ENCODE assay signal across 7 cellular contexts in the genomic region with DNA sequence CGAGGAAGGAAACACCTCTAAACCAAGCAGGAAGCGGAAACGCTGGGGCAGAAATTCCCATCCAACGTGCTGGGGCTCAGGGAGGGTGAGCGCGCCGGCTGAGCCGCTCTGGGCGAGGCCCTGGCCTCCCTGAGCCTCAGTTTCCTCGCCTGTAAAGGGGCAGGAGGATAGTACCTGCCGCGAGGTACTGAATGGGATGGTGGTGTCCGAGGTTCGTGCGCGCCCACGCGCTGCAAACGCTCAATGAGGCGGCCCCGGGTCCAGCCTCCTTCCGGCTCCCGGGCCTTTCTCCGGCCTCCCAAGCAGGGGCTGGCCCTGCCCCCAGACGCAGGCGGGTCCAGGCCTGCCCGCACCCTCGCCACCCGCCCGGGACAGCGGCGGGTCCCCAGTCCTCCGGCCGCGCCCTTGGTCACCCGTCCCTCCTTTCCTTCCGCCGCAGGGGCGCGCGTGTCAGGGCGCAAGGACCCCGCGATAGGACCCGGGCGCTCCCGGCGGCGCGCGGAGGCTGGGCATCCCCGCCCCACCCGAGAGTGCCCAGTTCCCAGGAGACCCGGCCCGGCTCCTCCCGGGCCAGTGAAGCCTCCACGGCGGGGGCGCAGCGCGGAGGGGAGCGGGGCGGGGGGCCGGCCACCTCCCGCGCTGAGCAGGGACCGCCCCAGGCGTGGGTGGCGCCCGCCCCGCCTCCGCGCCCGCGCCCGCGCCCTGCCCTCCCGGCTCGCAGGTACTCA. TPM values are rescaled to one million over a fixed set of nuclear protein-coding genes. Genes with fewer than 3 reads are reported as not detected.
DNase-seq lines count a peak whose midpoint lies in the region; ATAC-seq, FAIRE-seq and TF ChIP-seq lines count a peak whose summit lies in the region.

No MANE protein-coding gene starts in this region.

- H3K79me2 ChIP-seq in GM23248 (ENCODE audit: insufficient read depth) (no peaks in the 10 kb centered on the region), K562 (ENCODE audit: control insufficient read depth, insufficient read depth, low read length) (no peaks in the 10 kb centered on the region)

- TF ChIP-seq CTCF in K562 (IDR thresholded peaks at IDR 0.05 in 2 of 3, conservative IDR thresholded peaks at IDR 0.05 in 1 of 3; ENCODE audit: insufficient read depth in 2 of 3, low read depth in 1 of 3, low read length in 3 of 3) (no peak), kidney (IDR thresholded peaks at IDR 0.05; ENCODE audit: borderline replicate concordance, extremely low read depth, insufficient read depth) (no peak)

- H3K4me2 ChIP-seq in GM23248 (ENCODE audit: unreplicated experiment) = peak overlapping the region; percentile 77
- H3K4me2 ChIP-seq in K562 (ENCODE audit: insufficient read depth, low read length) = peak overlapping the region; percentile 49

- H3K36me3 ChIP-seq in GM23248 (ENCODE audit: low read depth) = no peaks in the 10 kb centered on the region
- no peaks in the 10 kb centered on the region for H3K36me3 ChIP-seq in K562 (ENCODE audit: control insufficient read depth, insufficient read depth, low read length)
- no peaks in the 10 kb centered on the region for H3K36me3 ChIP-seq in kidney (ENCODE audit: control insufficient read depth in 1 of 2, insufficient read depth in 2 of 2, low read length in 2 of 2)

- no peak for TF ChIP-seq RAD21 in K562 (CRISPR knock-in tag; conservative IDR thresholded peaks at IDR 0.05 in 1 of 2, IDR thresholded peaks at IDR 0.05 in 1 of 2)

- peak; percentile 60 for TF ChIP-seq POLR2A in K562 (conservative IDR thresholded peaks at IDR 0.05)

- DNase-seq in GM23248 (peak; percentile 49), NOMO-1 treated with dmso at 0.1 percent for 144 hours (lab: John Stamatoyannopoulos, UW; ENCODE audit: unreplicated experiment) (peak; percentile 18), K562 (ENCODE audit: extremely low read depth in 1 of 4, low spot score in 3 of 4) (peak in 2 of 4 experiments; percentile 41 to 65), kidney (peak; percentile 76), occipital lobe (lab: John Stamatoyannopoulos, UW) (no peak)
- peak; percentile 16 to 26 for DNase-seq in stimulated activated CD4-positive, alpha-beta T cell treated with anti-CD3 and anti-CD28 coated beads, Interleukin-2, amount 100 ng/mL, for 48 hours

- CTCF ChIA-PET in K562 (lab: Yijun Ruan, JAX; ENCODE audit: low intra/inter-chr PET ratio) = no interaction called here

- no TSS peak for BruUV-seq in K562 (replicated peaks; lab: Mats Ljungman, UMichigan)

- no peaks in the 10 kb centered on the region for H3K9me3 ChIP-seq in GM23248 (ENCODE audit: low read depth)
- H3K9me3 ChIP-seq in K562 (replicated peaks; ENCODE audit: control insufficient read depth, insufficient read depth, low read depth, low read length) = no peaks in the 10 kb centered on the region
- no peaks in the 10 kb centered on the region for H3K9me3 ChIP-seq in kidney (ENCODE audit: control insufficient read depth in 1 of 2, low read length in 2 of 2)

- H3K4me1 ChIP-seq in GM23248 (ENCODE audit: insufficient read depth) = no peaks in the 10 kb centered on the region
- H3K4me1 ChIP-seq in K562 (replicated peaks in 1 of 2; ENCODE audit: control insufficient read depth in 2 of 2, insufficient read depth in 2 of 2, low read length in 2 of 2) = peaks cover 3 to 24% of the 10 kb centered on the region in 2 experiments; a peak in 3 of 5 replicates
- H3K4me1 ChIP-seq in kidney (ENCODE audit: control insufficient read depth in 1 of 2, insufficient read depth in 1 of 2, low read depth in 1 of 2, low read length in 2 of 2) = peaks cover 0 to 7% of the 10 kb centered on the region in 2 donors

- H3K27me3 ChIP-seq in GM23248 (replicated peaks; ENCODE audit: insufficient read depth) = peaks cover 17% of the 10 kb centered on the region
- peaks cover 7 to 54% of the 10 kb centered on the region in 2 experiments; a peak in 4 of 5 replicates for H3K27me3 ChIP-seq in K562 (ENCODE audit: control insufficient read depth in 2 of 2, insufficient read depth in 2 of 2, low read length in 2 of 2)

- POLR2A ChIA-PET in K562 (lab: Yijun Ruan, JAX) = no interaction called here

- no peak for FAIRE-seq in K562 (lab: Jason Lieb, UNC)
- FAIRE-seq in kidney (lab: Jason Lieb, UNC) = no peak

- no peaks in the 10 kb centered on the region for H3K9me1 ChIP-seq in K562 (ENCODE audit: control insufficient read depth, insufficient read depth, low read length)

- H3K9me2 ChIP-seq in GM23248 (ENCODE audit: insufficient read depth) = no peaks in the 10 kb centered on the region

- ATAC-seq in K562 = peak; percentile 70
- ATAC-seq in HG02763 (IDR thresholded peaks at IDR 0.05; ENCODE audit: unreplicated experiment) = no peak

- H2AFZ ChIP-seq in GM23248 = peak overlapping the region; percentile 75
- H2AFZ ChIP-seq in K562 (ENCODE audit: low read depth, low read length) = peak overlapping the region; percentile 55

- H3F3A ChIP-seq in GM23248 (ENCODE audit: insufficient read depth) = no peaks in the 10 kb centered on the region

- H3K27ac ChIP-seq in GM23248 = no peak overlapping the region
- H3K27ac ChIP-seq in K562 (ENCODE audit: extremely low read depth, low read depth, low read length) = no peak overlapping the region; the same call in 2 of the 3 replicates
- no peak overlapping the region for H3K27ac ChIP-seq in kidney (ENCODE audit: low read depth in 2 of 2, low read length in 2 of 2)

- in situ Hi-C loops in GM23248 (cut with MboI) (no loop called here), K562 (cut with MboI) (no loop called here)

- H3K4me3 ChIP-seq in GM23248 (peak overlapping the region; percentile 69), K562 (peak overlapping the region; percentile 36), kidney (ENCODE audit: low read length in 2 of 2) (peak overlapping the region in 1 of 2 donors; percentile 44)

- intact Hi-C loops in K562 (cut with micrococcal nuclease) = no loop called here
- intact Hi-C loops in kidney (cut with DNase I) = no loop called here

- H3K9ac ChIP-seq in GM23248 = peak overlapping the region; percentile 49; the same call in 1 of the 2 replicates
- H3K9ac ChIP-seq in K562 (ENCODE audit: insufficient read depth in 1 of 2, low read depth in 2 of 2, low read length in 2 of 2) = peak overlapping the region in 1 of 2 experiments; percentile 74; a peak in 2 of 4 replicates
- no peak overlapping the region for H3K9ac ChIP-seq in kidney (ENCODE audit: low read length in 2 of 2)

- 1 to 2% methylated on average over 36 to 53 of the region's 79 CpGs for WGBS in GM23248 (ENCODE audit: low coverage in 1 of 2, low lambda C conversion rate in 2 of 2, missing lambda C conversion rate in 2 of 2), 2 experiments
- WGBS in K562 (ENCODE audit: insufficient coverage, low coverage, missing lambda C conversion rate) = 5% methylated on average over 8 of the region's 79 CpGs

- H4K20me1 ChIP-seq in GM23248 (ENCODE audit: insufficient read depth) = no peaks in the 10 kb centered on the region
- H4K20me1 ChIP-seq in K562 (replicated peaks; ENCODE audit: control insufficient read depth, insufficient read depth, low read length) = 0 out of 2 replicates have a peak, but pooled peaks cover 8% of the 10 kb centered on the region

- no peak for TF ChIP-seq EP300 in K562 (IDR thresholded peaks at IDR 0.05; ENCODE audit: low read length)

TF ChIP-seq in K562, 482 proteins besides CTCF, POLR2A, EP300 and RAD21 (continues in another document):
- no peak for TF ChIP-seq CEBPB (tag; IDR thresholded peaks at IDR 0.05)

RNA-seq across cellular contexts. Expression of a gene that starts 0.5 kb away (rescaled TPM):
- total RNA-seq in GM23248 (2014; rRNA removed; shearing (Covaris generic)) = 0.11 and 1.4 TPM in 2 replicates
- polyA plus RNA-seq in GM23248 (2016; fragmentation: Nextera tagmentation; extraction: Ambion mirVana) (0.60 and 0.65 TPM in 2 replicates), K562 (2011; rRNA removed) (0.54 and 1.4 TPM in 2 replicates), K562 (2014; fragmentation: Illumina TruSeq; extraction: Trizol) (0.07 and 0.50 TPM in 2 replicates), K562 (2014; fragmentation: Nextera tagmentation; extraction: Ambion mirVana) (not detected), K562 (2014; rRNA removed) (0.62 and 1.7 TPM in 2 replicates), kidney (ENCODE audit: insufficient read depth, low read depth, low replicate concordance) (0.52 TPM)
- total RNA-seq in K562 (2011; cell fraction: chromatin; rRNA removed; ENCODE audit: low replicate concordance) = 1.2 and 3.3 TPM in 2 replicates
- 0.53 and 2.2 TPM in 2 replicates for total RNA-seq in K562 (2011; cell fraction: nucleolus; rRNA removed)
- 0.31 and 0.95 TPM in 2 replicates for total RNA-seq in K562 (2011; cell fraction: nucleoplasm; rRNA removed)
- total RNA-seq in K562 (2014; rRNA removed) (0.20 and 0.68 TPM in 2 replicates), K562 (2014; rRNA removed; fragmentation: Illumina TruSeq; extraction: Trizol) (0.10 TPM in 1 of 2 replicates, not detected in the other), K562 (2015; rRNA removed; fragmentation: Illumina TruSeq; extraction: Trizol) (0.11 and 0.40 TPM in 2 replicates), K562 (2021) (0.55 and 1.1 TPM in 2 replicates), kidney (1.4 TPM), occipital lobe (8.1 TPM)
- polyA plus RNA-seq in K562 (2011; cell fraction: cytosol; rRNA removed) = 1.5 TPM in 2 replicates
- 5.2 and 5.3 TPM in 2 replicates for polyA plus RNA-seq in K562 (2011; cell fraction: nucleus; rRNA removed)
- polyA plus RNA-seq in K562 (2012) = 0.25 and 0.51 TPM in 2 replicates
- polyA minus RNA-seq in K562 (2011; rRNA and poly(A)+ RNA removed) = 0.45 and 1.1 TPM in 2 replicates
- 0.86 and 2.7 TPM in 2 replicates for polyA minus RNA-seq in K562 (2011; cell fraction: cytosol; rRNA and poly(A)+ RNA removed)
- 0.81 and 1.3 TPM in 2 replicates for polyA minus RNA-seq in K562 (2011; cell fraction: nucleus; rRNA and poly(A)+ RNA removed)
